ENCODE assay signal across 8 cellular contexts in genomic region chr2:218269900-218270720, GRCh38. TPM values are rescaled to one million over a fixed set of nuclear protein-coding genes. Genes with fewer than 3 reads are reported as not detected.
DNase-seq lines count a peak whose midpoint lies in the region; ATAC-seq lines count a peak whose summit lies in the region.

Gene AAMP, minus strand, starts transcription at chr2:218270137. Its CDS starts 51 bp downstream, at chr2:218270086.
Gene PNKD, plus strand, starts transcription at chr2:218270519. Its CDS starts 17 bp downstream, at chr2:218270536.

- ATAC-seq in HG02610 (IDR thresholded peaks at IDR 0.05; ENCODE audit: unreplicated experiment): peak; percentile 92
- peak; percentile 92 to 93 for ATAC-seq in activated naive CD4-positive, alpha-beta T cell treated with anti-CD3 and anti-CD28 coated beads, Interleukin-2, amount 50 U/mL, for 72 hours

- H3K27ac ChIP-seq in temporal lobe (ENCODE audit: low read depth, low read length): peak within 1 kb of the TSS; percentile 71

- DNase-seq in NCI-H1092 treated with DMSO at 0.1 percent for 48 hours (lab: John Stamatoyannopoulos, UW) (peak; percentile 98), SKM-1 (lab: John Stamatoyannopoulos, UW; ENCODE audit: unreplicated experiment) (peak; percentile 99), glomerular endothelial cell (ENCODE audit: extremely low read depth, low read depth, low spot score) (peak; percentile 89), occipital lobe (lab: John Stamatoyannopoulos, UW) (peak; percentile 100)
- peak; percentile 100 for DNase-seq in activated naive CD4-positive, alpha-beta T cell treated with anti-CD3 and anti-CD28 coated beads, Interleukin-2, amount 50 U/mL, for 72 hours (ENCODE audit: low spot score in 2 of 2)

- peak within 1 kb of the TSS; percentile 92 to 98 for H3K27ac Mint-ChIP-seq in activated naive CD4-positive, alpha-beta T cell treated with anti-CD3 and anti-CD28 coated beads, Interleukin-2, amount 50 U/mL, for 72 hours

- H3K9me3 Mint-ChIP-seq in activated naive CD4-positive, alpha-beta T cell treated with anti-CD3 and anti-CD28 coated beads, Interleukin-2, amount 50 U/mL, for 72 hours: no peaks in the 10 kb centered on the region

- peaks cover 12 to 14% of the 10 kb centered on the region in 2 donors for H3K36me3 Mint-ChIP-seq in activated naive CD4-positive, alpha-beta T cell treated with anti-CD3 and anti-CD28 coated beads, Interleukin-2, amount 50 U/mL, for 72 hours

- peak within 1 kb of the TSS; percentile 87 for H3K4me3 ChIP-seq in GM08714 (ENCODE audit: low read length)

RNA-seq across cellular contexts. Expression of gene AAMP, which starts in this region (rescaled TPM):
- 10 to 100 TPM; 67.7 to 68.4 TPM for total RNA-seq in activated naive CD4-positive, alpha-beta T cell treated with anti-CD3 and anti-CD28 coated beads, Interleukin-2, amount 50 U/mL, for 72 hours
- total RNA-seq in glomerular endothelial cell (97.7 and 120 TPM in 2 replicates), occipital lobe (105 TPM), temporal lobe (94.2 TPM)

RNA-seq across cellular contexts. Expression of gene PNKD, which starts in this region (rescaled TPM):
- 10 to 100 TPM; 25.1 to 30.4 TPM for total RNA-seq in activated naive CD4-positive, alpha-beta T cell treated with anti-CD3 and anti-CD28 coated beads, Interleukin-2, amount 50 U/mL, for 72 hours
- total RNA-seq in glomerular endothelial cell (32.6 and 41.8 TPM in 2 replicates), occipital lobe (18.2 TPM), temporal lobe (18.7 TPM)

Comparison
In these comparisons a context has a peak if more than half of its experiments do, and no peak if none do; other contexts are left out.
1. Peak in every context shown above with its lines: DNase-seq, ATAC-seq, H3K4me3 ChIP-seq and H3K27ac ChIP-seq.